In genomic region chr10:71369602-71370001, GRCh38 we compare ENCODE assay signal across 32 cellular contexts. TPM values are rescaled to one million over a fixed set of nuclear protein-coding genes. Genes with fewer than 3 reads are reported as not detected.
"Had no signal": no experiment of that assay in that cellular context is flagged by ENCODE, and none has a peak within 500 bp of the region (broad histone marks: within the 10 kb centered on the region; RNA-seq: fewer than 3 reads in every experiment).

No MANE protein-coding gene starts in this region.

- H3K27ac Mint-ChIP-seq: activated CD4-positive, alpha-beta memory T cell treated with anti-CD3 and anti-CD28 coated beads for 36 hours; activated CD8-positive, alpha-beta memory T cell treated with anti-CD3 and anti-CD28 coated beads, Interleukin-2, amount 10 ng/mL, durations not matched to agents 7 days and 5 days; activated CD8-positive, alpha-beta T cell treated with anti-CD3 and anti-CD28 coated beads, Interleukin-2, amount 10 ng/mL, durations not matched to agents 7 days and 5 days; activated naive CD4-positive, alpha-beta T cell treated with anti-CD3 and anti-CD28 coated beads for 36 hours; activated naive CD4-positive, alpha-beta T cell treated with anti-CD3 and anti-CD28 coated beads, Interleukin-2, amount 50 U/mL, for 24 hours; activated naive CD8-positive, alpha-beta T cell treated with anti-CD3 and anti-CD28 coated beads for 36 hours; activated naive CD8-positive, alpha-beta T cell treated with anti-CD3 and anti-CD28 coated beads, Interleukin-2, amount 50 U/mL, for 24 hours; activated T-helper 1 cell treated with anti-CD3 and anti-CD28 coated beads, Interleukin-12 subunit alpha, Interleukin-12 subunit beta, Interleukin-2, Interleukin-4 antibody, amounts not matched to agents 30 ng/mL and 10 ng/mL and 1 ng/mL, durations not matched to agents 14 hours and 24 hours and 36 hours; activated T-helper 2 cell treated with anti-CD3 and anti-CD28 coated beads, Interferon-gamma antibody, Interleukin-2, Interleukin-4, amounts not matched to agents 10 μg/mL and 5 μg/mL and 100 μg/mL, durations not matched to agents 14 hours and 24 hours and 36 hours; endodermal cell; WTC11 had no signal

- H3K4me3 ChIP-seq: adrenal gland, body of pancreas, colonic mucosa, dorsolateral prefrontal cortex, heart left ventricle had no signal

- H3K9me3 Mint-ChIP-seq: activated CD4-positive, alpha-beta memory T cell treated with anti-CD3 and anti-CD28 coated beads for 36 hours; activated naive CD4-positive, alpha-beta T cell treated with anti-CD3 and anti-CD28 coated beads for 36 hours; activated naive CD4-positive, alpha-beta T cell treated with anti-CD3 and anti-CD28 coated beads, Interleukin-2, amount 50 U/mL, for 24 hours; activated naive CD8-positive, alpha-beta T cell treated with anti-CD3 and anti-CD28 coated beads for 36 hours; activated naive CD8-positive, alpha-beta T cell treated with anti-CD3 and anti-CD28 coated beads, Interleukin-2, amount 50 U/mL, for 24 hours; activated T-helper 1 cell treated with anti-CD3 and anti-CD28 coated beads, Interleukin-12 subunit alpha, Interleukin-12 subunit beta, Interleukin-2, Interleukin-4 antibody, amounts not matched to agents 30 ng/mL and 10 ng/mL and 1 ng/mL, durations not matched to agents 14 hours and 24 hours and 36 hours; activated T-helper 2 cell treated with anti-CD3 and anti-CD28 coated beads, Interferon-gamma antibody, Interleukin-2, Interleukin-4, amounts not matched to agents 10 μg/mL and 5 μg/mL and 100 μg/mL, durations not matched to agents 14 hours and 24 hours and 36 hours; endodermal cell; WTC11 had no signal

- ATAC-seq: activated CD8-positive, alpha-beta memory T cell treated with anti-CD3 and anti-CD28 coated beads, Interleukin-2, amount 10 ng/mL, durations not matched to agents 7 days and 5 days; activated CD8-positive, alpha-beta T cell treated with anti-CD3 and anti-CD28 coated beads, Interleukin-2, amount 10 ng/mL, durations not matched to agents 7 days and 5 days; activated naive CD8-positive, alpha-beta T cell treated with anti-CD3 and anti-CD28 coated beads, Interleukin-2, amount 50 U/mL, for 24 hours; body of pancreas; esophagus mucosa; heart left ventricle; WTC11 had no signal

- H3K9me3 ChIP-seq: adrenal gland, body of pancreas, colonic mucosa, heart left ventricle had no signal

- H3K36me3 ChIP-seq: adrenal gland, colonic mucosa, heart left ventricle had no signal

- H3K4me1 ChIP-seq: adrenal gland, body of pancreas, colonic mucosa had no signal

- H3K27me3 Mint-ChIP-seq: activated naive CD4-positive, alpha-beta T cell treated with anti-CD3 and anti-CD28 coated beads, Interleukin-2, amount 50 U/mL, for 24 hours had no signal

- FAIRE-seq: frontal cortex had no signal

- DNase-seq: activated CD4-positive, alpha-beta memory T cell treated with anti-CD3 and anti-CD28 coated beads for 36 hours; activated CD4-positive, alpha-beta T cell treated with anti-CD3 and anti-CD28 coated beads for 1 hour; activated CD4-positive, alpha-beta T cell treated with anti-CD3 and anti-CD28 coated beads for 4 hours; activated CD4-positive, alpha-beta T cell treated with anti-CD3 and anti-CD28 coated beads, Interleukin-2, amount 50 U/mL, for 1 hour; activated CD8-positive, alpha-beta memory T cell treated with anti-CD3 and anti-CD28 coated beads, Interleukin-2, amount 10 ng/mL, durations not matched to agents 7 days and 5 days; activated CD8-positive, alpha-beta memory T cell treated with anti-CD3 and anti-CD28 coated beads, Interleukin-2, amount 50 U/mL, for 4 hours; activated CD8-positive, alpha-beta T cell treated with anti-CD3 and anti-CD28 coated beads, Interleukin-2, amount 10 ng/mL, durations not matched to agents 7 days and 5 days; activated effector memory CD4-positive, alpha-beta T cell treated with anti-CD3 and anti-CD28 coated beads, Interleukin-2, amount 50 U/mL, for 16 hours; activated naive CD4-positive, alpha-beta T cell treated with anti-CD3 and anti-CD28 coated beads for 36 hours; activated naive CD8-positive, alpha-beta T cell treated with anti-CD3 and anti-CD28 coated beads for 36 hours; activated naive CD8-positive, alpha-beta T cell treated with anti-CD3 and anti-CD28 coated beads, Interleukin-2, amount 50 U/mL, for 24 hours; activated T-cell treated with anti-CD3 and anti-CD28 coated beads, Interleukin-2, amount 50 U/mL, for 1 hour; activated T-cell treated with anti-CD3 and anti-CD28 coated beads, Interleukin-2, amount 50 U/mL, for 48 hours; adrenal gland; amygdala; body of pancreas; caudate nucleus; colonic mucosa; dorsolateral prefrontal cortex; effector memory CD4-positive, alpha-beta T cell; endodermal cell; foreskin fibroblast; glutamatergic neuron; heart left ventricle; T-helper 2 cell had no signal

- H3K27ac ChIP-seq: adrenal gland, body of pancreas, colonic mucosa, heart left ventricle had no signal

- H3K4me1 Mint-ChIP-seq: activated naive CD4-positive, alpha-beta T cell treated with anti-CD3 and anti-CD28 coated beads, Interleukin-2, amount 50 U/mL, for 24 hours; WTC11 had no signal

- H3K4me3 Mint-ChIP-seq: activated CD4-positive, alpha-beta memory T cell treated with anti-CD3 and anti-CD28 coated beads for 36 hours; activated CD8-positive, alpha-beta memory T cell treated with anti-CD3 and anti-CD28 coated beads, Interleukin-2, amount 10 ng/mL, durations not matched to agents 7 days and 5 days; activated CD8-positive, alpha-beta T cell treated with anti-CD3 and anti-CD28 coated beads, Interleukin-2, amount 10 ng/mL, durations not matched to agents 7 days and 5 days; activated naive CD4-positive, alpha-beta T cell treated with anti-CD3 and anti-CD28 coated beads for 36 hours; activated naive CD4-positive, alpha-beta T cell treated with anti-CD3 and anti-CD28 coated beads, Interleukin-2, amount 50 U/mL, for 24 hours; activated naive CD8-positive, alpha-beta T cell treated with anti-CD3 and anti-CD28 coated beads for 36 hours; activated naive CD8-positive, alpha-beta T cell treated with anti-CD3 and anti-CD28 coated beads, Interleukin-2, amount 50 U/mL, for 24 hours; activated T-helper 1 cell treated with anti-CD3 and anti-CD28 coated beads, Interleukin-12 subunit alpha, Interleukin-12 subunit beta, Interleukin-2, Interleukin-4 antibody, amounts not matched to agents 30 ng/mL and 10 ng/mL and 1 ng/mL, durations not matched to agents 14 hours and 24 hours and 36 hours; endodermal cell; WTC11 had no signal

- H3K36me3 Mint-ChIP-seq: activated CD4-positive, alpha-beta memory T cell treated with anti-CD3 and anti-CD28 coated beads for 36 hours; activated CD8-positive, alpha-beta memory T cell treated with anti-CD3 and anti-CD28 coated beads, Interleukin-2, amount 10 ng/mL, durations not matched to agents 7 days and 5 days; activated naive CD4-positive, alpha-beta T cell treated with anti-CD3 and anti-CD28 coated beads, Interleukin-2, amount 50 U/mL, for 24 hours; activated naive CD8-positive, alpha-beta T cell treated with anti-CD3 and anti-CD28 coated beads for 36 hours; WTC11 had no signal

- H3K27me3 ChIP-seq: adrenal gland, body of pancreas, colonic mucosa, dorsolateral prefrontal cortex, heart left ventricle had no signal

RNA-seq across cellular contexts. Expression of gene CDH23, which starts 27.1 kb away (rescaled TPM):
- total RNA-seq: chondrocyte had no signal
